ENCODE assay signal across 8 cellular contexts in genomic region chr20:31560094-31560899, GRCh38.
A peak's percentile ranks its signal among the peaks of the same experiment; 100 is the strongest.
DNase-seq lines count a peak whose midpoint lies in the region; ATAC-seq and TF ChIP-seq lines count a peak whose summit lies in the region.

No MANE protein-coding gene starts in this region.

- H3K27ac ChIP-seq in HL-60 (replicated peaks): peak overlapping the region; percentile 35
- peak overlapping the region; percentile 89 for H3K27ac ChIP-seq in neutrophil

- TF ChIP-seq CTCF in HL-60 (IDR thresholded peaks at IDR 0.05; ENCODE audit: insufficient read depth, low read length) (peak; percentile 97), fibroblast of mammary gland (conservative IDR thresholded peaks at IDR 0.05; ENCODE audit: control insufficient read depth, insufficient read depth, low read depth, low read length) (peak; percentile 96), neutrophil (IDR thresholded peaks at IDR 0.05) (peak; percentile 95)

- DNase-seq in EH (ENCODE audit: low read depth) (peak; percentile 84), HL-60 (ENCODE audit: low read depth in 1 of 2, low spot score in 1 of 2) (peak; percentile 42 to 93), RPMI8226 (peak; percentile 75), activated T-helper 1 cell treated with Interleukin-2 at 50 U/mL for 16 hours (ENCODE audit: low read depth) (peak; percentile 55), fibroblast of mammary gland (ENCODE audit: low read depth) (peak; percentile 87), superior temporal gyrus (ENCODE audit: extremely low spot score) (peak; percentile 76)

- peaks cover 19 to 23% of the 10 kb centered on the region in 2 experiments for H3K4me1 ChIP-seq in neutrophil (ENCODE audit: control insufficient read depth in 1 of 2, insufficient read depth in 1 of 2, low read depth in 1 of 2, low read length in 1 of 2)

- H3K4me3 ChIP-seq in HL-60 (replicated peaks; ENCODE audit: insufficient read depth, low read length) (no peak overlapping the region), fibroblast of mammary gland (ENCODE audit: control insufficient read depth, low read depth, low read length) (no peak overlapping the region), neutrophil (ENCODE audit: low read depth in 1 of 2, low read length in 1 of 2) (peak overlapping the region in 1 of 2 experiments; percentile 15)

- no peaks in the 10 kb centered on the region for H3K9me3 ChIP-seq in neutrophil

- ATAC-seq in HG02678 (IDR thresholded peaks at IDR 0.05; ENCODE audit: unreplicated experiment): no peak

- no peaks in the 10 kb centered on the region for H3K27me3 ChIP-seq in HL-60 (ENCODE audit: insufficient read depth, poor library complexity, severe bottlenecking)
- no peaks in the 10 kb centered on the region for H3K27me3 ChIP-seq in neutrophil

- H3K36me3 ChIP-seq in neutrophil: peaks cover 64% of the 10 kb centered on the region
